24 cellular contexts compared by ENCODE assay signal in genomic region chr3:52441772-52442332, GRCh38. TPM values are rescaled to one million over a fixed set of nuclear protein-coding genes. Genes with fewer than 3 reads are reported as not detected.
"Had no signal": no experiment of that assay in that cellular context is flagged by ENCODE, and none has a peak within 500 bp of the region (broad histone marks: within the 10 kb centered on the region; RNA-seq: fewer than 3 reads in every experiment).

No MANE protein-coding gene starts in this region.

- H3K4me3 ChIP-seq: body of pancreas, cardiac muscle cell, right lobe of liver, testis had no signal

- H3K36me3 ChIP-seq: cardiac muscle cell, left lung, right lobe of liver, stomach, WERI-Rb-1 had no signal

- ATAC-seq: activated CD8-positive, alpha-beta T cell treated with anti-CD3 and anti-CD28 coated beads, Interleukin-2, amount 10 ng/mL, durations not matched to agents 7 days and 5 days; activated naive CD8-positive, alpha-beta T cell treated with anti-CD3 and anti-CD28 coated beads, Interleukin-2, amount 50 U/mL, for 24 hours; activated T-helper 17 cell treated with anti-CD3 and anti-CD28 coated beads, Interleukin-2, amount 50 U/mL, for 72 hours; body of pancreas; left lung; right lobe of liver; stimulated activated memory B cell treated with anti-CD40 and anti-IgM and Interleukin-4, amounts not matched to agents 10 μg/mL and 1 μg/mL and 100 μg/mL, for 72 hours had no signal

- H3K9me3 Mint-ChIP-seq: activated CD4-positive, alpha-beta T cell treated with anti-CD3 and anti-CD28 coated beads, Interleukin-2, amount 10 ng/mL, durations not matched to agents 7 days and 5 days; activated naive CD4-positive, alpha-beta T cell treated with anti-CD3 and anti-CD28 coated beads for 36 hours; activated naive CD8-positive, alpha-beta T cell treated with anti-CD3 and anti-CD28 coated beads, Interleukin-2, amount 50 U/mL, for 24 hours; activated T-helper 17 cell treated with anti-CD3 and anti-CD28 coated beads, Interleukin-2, amount 50 U/mL, for 72 hours; dendritic cell treated with granulocyte-macrophage colony-stimulating factor and Interleukin-4, amounts not matched to agents 40 ng/mL and 50 ng/mL, for 4 days; immature natural killer cell; nephron; stimulated activated memory B cell treated with anti-CD40 and anti-IgM and Interleukin-4, amounts not matched to agents 10 μg/mL and 1 μg/mL and 100 μg/mL, for 72 hours had no signal

- H3K4me1 ChIP-seq: testis had no signal

- DNase-seq: activated CD4-positive, alpha-beta T cell treated with anti-CD3 and anti-CD28 coated beads, Interleukin-2, amount 10 ng/mL, durations not matched to agents 7 days and 5 days; activated CD4-positive, CD25-positive, alpha-beta regulatory T cell treated with anti-CD3 and anti-CD28 coated beads, Interleukin-2, amount 50 U/mL, for 72 hours; activated CD8-positive, alpha-beta T cell treated with anti-CD3 and anti-CD28 coated beads, Interleukin-2, amount 10 ng/mL, durations not matched to agents 7 days and 5 days; activated naive CD4-positive, alpha-beta T cell treated with anti-CD3 and anti-CD28 coated beads for 36 hours; activated naive CD8-positive, alpha-beta T cell treated with anti-CD3 and anti-CD28 coated beads, Interleukin-2, amount 50 U/mL, for 24 hours; body of pancreas; effector CD4-positive, alpha-beta T cell; immature natural killer cell; kidney glomerular epithelial cell; midbrain; right lobe of liver; small intestine; stimulated activated CD4-positive, alpha-beta T cell treated with anti-CD3 and anti-CD28 coated beads, Interleukin-15, amount 100 ng/mL, for 24 hours; stomach; T-helper 1 cell; testis; WERI-Rb-1 had no signal

- H3K27ac ChIP-seq: body of pancreas, cardiac muscle cell, right lobe of liver, stomach, testis, WERI-Rb-1 had no signal

- H3K36me3 Mint-ChIP-seq: immature natural killer cell; stimulated activated memory B cell treated with anti-CD40 and anti-IgM and Interleukin-4, amounts not matched to agents 10 μg/mL and 1 μg/mL and 100 μg/mL, for 72 hours had no signal

- H3K27ac Mint-ChIP-seq: activated CD4-positive, alpha-beta T cell treated with anti-CD3 and anti-CD28 coated beads, Interleukin-2, amount 10 ng/mL, durations not matched to agents 7 days and 5 days; activated CD8-positive, alpha-beta T cell treated with anti-CD3 and anti-CD28 coated beads, Interleukin-2, amount 10 ng/mL, durations not matched to agents 7 days and 5 days; activated naive CD4-positive, alpha-beta T cell treated with anti-CD3 and anti-CD28 coated beads for 36 hours; activated naive CD8-positive, alpha-beta T cell treated with anti-CD3 and anti-CD28 coated beads, Interleukin-2, amount 50 U/mL, for 24 hours; dendritic cell treated with granulocyte-macrophage colony-stimulating factor and Interleukin-4, amounts not matched to agents 40 ng/mL and 50 ng/mL, for 4 days; immature natural killer cell; stimulated activated memory B cell treated with anti-CD40 and anti-IgM and Interleukin-4, amounts not matched to agents 10 μg/mL and 1 μg/mL and 100 μg/mL, for 72 hours had no signal

- H3K27me3 Mint-ChIP-seq: activated CD4-positive, alpha-beta T cell treated with anti-CD3 and anti-CD28 coated beads, Interleukin-2, amount 10 ng/mL, durations not matched to agents 7 days and 5 days; activated naive CD8-positive, alpha-beta T cell treated with anti-CD3 and anti-CD28 coated beads, Interleukin-2, amount 50 U/mL, for 24 hours; activated T-helper 17 cell treated with anti-CD3 and anti-CD28 coated beads, Interleukin-2, amount 50 U/mL, for 72 hours; stimulated activated memory B cell treated with anti-CD40 and anti-IgM and Interleukin-4, amounts not matched to agents 10 μg/mL and 1 μg/mL and 100 μg/mL, for 72 hours had no signal

- H3K27me3 ChIP-seq: body of pancreas, cardiac muscle cell, left lung, right lobe of liver, stomach, testis had no signal

- H3K9me3 ChIP-seq: body of pancreas, left lung, right lobe of liver, stomach, testis had no signal

- H3K4me3 Mint-ChIP-seq: activated CD4-positive, alpha-beta T cell treated with anti-CD3 and anti-CD28 coated beads, Interleukin-2, amount 10 ng/mL, durations not matched to agents 7 days and 5 days; activated CD8-positive, alpha-beta T cell treated with anti-CD3 and anti-CD28 coated beads, Interleukin-2, amount 10 ng/mL, durations not matched to agents 7 days and 5 days; activated naive CD4-positive, alpha-beta T cell treated with anti-CD3 and anti-CD28 coated beads for 36 hours; activated naive CD8-positive, alpha-beta T cell treated with anti-CD3 and anti-CD28 coated beads, Interleukin-2, amount 50 U/mL, for 24 hours; activated T-helper 17 cell treated with anti-CD3 and anti-CD28 coated beads, Interleukin-2, amount 50 U/mL, for 72 hours; dendritic cell treated with granulocyte-macrophage colony-stimulating factor and Interleukin-4, amounts not matched to agents 40 ng/mL and 50 ng/mL, for 4 days; immature natural killer cell; stimulated activated memory B cell treated with anti-CD40 and anti-IgM and Interleukin-4, amounts not matched to agents 10 μg/mL and 1 μg/mL and 100 μg/mL, for 72 hours had no signal

RNA-seq across cellular contexts. Expression of gene SEMA3G, which starts 3.1 kb away (rescaled TPM):
- total RNA-seq: activated naive CD4-positive, alpha-beta T cell treated with anti-CD3 and anti-CD28 coated beads for 36 hours; fibroblast of villous mesenchyme had no signal
